16 cellular contexts compared by ENCODE assay signal in the genomic region with DNA sequence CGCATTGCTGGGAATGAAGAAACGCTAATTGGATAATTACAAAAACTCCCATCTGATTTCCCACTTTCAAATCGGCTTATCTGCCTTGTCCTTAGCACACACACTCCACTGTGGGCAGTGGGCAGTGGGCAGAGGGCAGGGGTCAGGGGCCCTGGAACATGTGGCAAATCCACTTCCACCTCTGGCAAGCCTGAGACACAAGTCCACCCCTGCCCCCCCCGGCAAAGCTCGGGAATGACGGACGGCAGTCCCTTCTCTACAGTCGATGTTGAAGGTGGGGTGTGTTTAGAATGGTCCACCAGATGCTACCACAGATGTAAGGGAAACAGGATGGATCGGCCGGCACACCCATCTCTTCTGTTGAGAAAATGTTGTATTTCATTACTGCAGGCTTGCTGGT.
DNase-seq lines count a peak whose midpoint lies in the region; ATAC-seq and TF ChIP-seq lines count a peak whose summit lies in the region.
"Had no signal": no experiment of that assay in that cellular context is flagged by ENCODE, and none has a peak within 500 bp of the region (broad histone marks: within the 10 kb centered on the region; RNA-seq: fewer than 3 reads in every experiment).

No MANE protein-coding gene starts in this region.

- H3K4me3 ChIP-seq in gastroesophageal sphincter, result no peak overlapping the region
- H3K4me3 ChIP-seq: GM23338 had no signal

- H3K4me1 ChIP-seq in gastroesophageal sphincter, result peaks cover 0 to 36% (median 7%) of the 10 kb centered on the region in 3 donors
- H3K4me1 ChIP-seq: Caco-2 had no signal

- no peak for TF ChIP-seq POLR2A in gastroesophageal sphincter (IDR thresholded peaks at IDR 0.05)

- H3K9me3 Mint-ChIP-seq in osteocyte (ENCODE audit: unreplicated experiment) (no peaks in the 10 kb centered on the region), WTC11 (peaks cover 6% of the 10 kb centered on the region), glutamatergic neuron (ENCODE audit: unreplicated experiment) (peaks cover 3% of the 10 kb centered on the region)
- H3K9me3 Mint-ChIP-seq: CD4-positive, alpha-beta T cell; GM23338 had no signal

- TF ChIP-seq EP300 in gastroesophageal sphincter (IDR thresholded peaks at IDR 0.05), result no peak

- no peak overlapping the region for H3K4me3 Mint-ChIP-seq in osteocyte (ENCODE audit: unreplicated experiment)
- H3K4me3 Mint-ChIP-seq in WTC11, result no peak overlapping the region
- no peak overlapping the region for H3K4me3 Mint-ChIP-seq in glutamatergic neuron (ENCODE audit: unreplicated experiment)
- H3K4me3 Mint-ChIP-seq: B cell; CD4-positive, alpha-beta T cell; GM23338 had no signal

- H3K4me1 Mint-ChIP-seq in osteocyte (ENCODE audit: unreplicated experiment) (peaks cover 8% of the 10 kb centered on the region), WTC11 (peaks cover 2% of the 10 kb centered on the region), glutamatergic neuron (ENCODE audit: low read depth, unreplicated experiment) (peaks cover 10% of the 10 kb centered on the region)
- H3K4me1 Mint-ChIP-seq: B cell had no signal

- no peak for ATAC-seq in gastroesophageal sphincter
- ATAC-seq in WTC11, result no peak
- ATAC-seq: GM23338 had no signal

- H3K27me3 Mint-ChIP-seq in osteocyte (ENCODE audit: unreplicated experiment), result peaks cover 11% of the 10 kb centered on the region
- H3K27me3 Mint-ChIP-seq in WTC11 (ENCODE audit: low read depth), result peaks cover 70% of the 10 kb centered on the region
- peaks cover 4% of the 10 kb centered on the region for H3K27me3 Mint-ChIP-seq in glutamatergic neuron (ENCODE audit: unreplicated experiment)
- H3K27me3 Mint-ChIP-seq: B cell; CD4-positive, alpha-beta T cell had no signal

- no peaks in the 10 kb centered on the region for H3K36me3 ChIP-seq in gastroesophageal sphincter

- POLR2A ChIA-PET in WTC11 (lab: Charles Lee), result no interaction called here

- 85 to 100% methylated on average over 3 to 5 of the region's 10 CpGs for WGBS in gastroesophageal sphincter (ENCODE audit: low coverage in 1 of 2), 2 donors

- DNase-seq in activated effector memory CD4-positive, alpha-beta T cell treated with anti-CD3 and anti-CD28 coated beads, Interleukin-2, amount 50 U/mL, for 16 hours, result peak; percentile 24
- no peak for DNase-seq in activated effector memory CD4-positive, alpha-beta T cell treated with Interleukin-2 at 50 U/mL for 16 hours
- DNase-seq in osteocyte (ENCODE audit: extremely low spot score, unreplicated experiment) (peak; percentile 63), WTC11 (ENCODE audit: low spot score) (no peak), glutamatergic neuron (no peak)
- DNase-seq in activated naive CD4-positive, alpha-beta T cell (lab: John Stamatoyannopoulos, UW), result no peak
- DNase-seq: 8988T; Caco-2; CD4-positive, alpha-beta T cell; DMS79; GDM1; HCEC 1CT had no signal

- CTCF ChIA-PET in WTC11 (lab: Charles Lee), result interaction anchor here (1.5 kb wide), 1 partner anchor 263 kb away, joined by 3 read pairs; no protein-coding TSS in a partner anchor

- no peak overlapping the region for H3K27ac Mint-ChIP-seq in osteocyte (ENCODE audit: unreplicated experiment)
- H3K27ac Mint-ChIP-seq in WTC11, result no peak overlapping the region
- H3K27ac Mint-ChIP-seq in glutamatergic neuron (ENCODE audit: unreplicated experiment), result no peak overlapping the region
- H3K27ac Mint-ChIP-seq: B cell; CD4-positive, alpha-beta T cell; GM23338 had no signal

- H3K36me3 Mint-ChIP-seq in osteocyte (ENCODE audit: unreplicated experiment), result no peaks in the 10 kb centered on the region
- H3K36me3 Mint-ChIP-seq in WTC11, result no peaks in the 10 kb centered on the region
- H3K36me3 Mint-ChIP-seq in glutamatergic neuron (ENCODE audit: unreplicated experiment), result peaks cover 4% of the 10 kb centered on the region

- TF ChIP-seq CTCF in gastroesophageal sphincter (IDR thresholded peaks at IDR 0.05), result no peak
- TF ChIP-seq CTCF in osteocyte (IDR thresholded peaks at IDR 0.05), result no peak
- TF ChIP-seq CTCF in WTC11 (IDR thresholded peaks at IDR 0.05), result no peak
- no peak for TF ChIP-seq CTCF in glutamatergic neuron (IDR thresholded peaks at IDR 0.05; ENCODE audit: partially characterized antibody, unreplicated experiment)

- no peaks in the 10 kb centered on the region for H3K27me3 ChIP-seq in gastroesophageal sphincter

- H3K9me3 ChIP-seq in gastroesophageal sphincter, result no peaks in the 10 kb centered on the region
- H3K9me3 ChIP-seq: Caco-2 had no signal

- peak overlapping the region in 3 of 4 donors; percentile 43 to 68 (median 61) for H3K27ac ChIP-seq in gastroesophageal sphincter
- H3K27ac ChIP-seq: C4-2B had no signal

TF ChIP-seq in WTC11, 78 proteins besides CTCF, POLR2A, EP300 and RAD21 (continues in another document):
- TF ChIP-seq ETV6 (CRISPR knock-in tag; IDR thresholded peaks at IDR 0.05) (no peak), RELA (CRISPR knock-in tag; IDR thresholded peaks at IDR 0.05; ENCODE audit: borderline replicate concordance) (no peak), ZNF138 (CRISPR knock-in tag; conservative IDR thresholded peaks at IDR 0.05) (no peak), EMX1 (CRISPR knock-in tag; IDR thresholded peaks at IDR 0.05) (no peak), ESRRA (CRISPR knock-in tag; IDR thresholded peaks at IDR 0.05; ENCODE audit: borderline replicate concordance) (no peak), NFYB (CRISPR knock-in tag; conservative IDR thresholded peaks at IDR 0.05; ENCODE audit: low read depth) (no peak), E2F1 (CRISPR knock-in tag; IDR thresholded peaks at IDR 0.05) (no peak)
- TF ChIP-seq, protein P1, sequence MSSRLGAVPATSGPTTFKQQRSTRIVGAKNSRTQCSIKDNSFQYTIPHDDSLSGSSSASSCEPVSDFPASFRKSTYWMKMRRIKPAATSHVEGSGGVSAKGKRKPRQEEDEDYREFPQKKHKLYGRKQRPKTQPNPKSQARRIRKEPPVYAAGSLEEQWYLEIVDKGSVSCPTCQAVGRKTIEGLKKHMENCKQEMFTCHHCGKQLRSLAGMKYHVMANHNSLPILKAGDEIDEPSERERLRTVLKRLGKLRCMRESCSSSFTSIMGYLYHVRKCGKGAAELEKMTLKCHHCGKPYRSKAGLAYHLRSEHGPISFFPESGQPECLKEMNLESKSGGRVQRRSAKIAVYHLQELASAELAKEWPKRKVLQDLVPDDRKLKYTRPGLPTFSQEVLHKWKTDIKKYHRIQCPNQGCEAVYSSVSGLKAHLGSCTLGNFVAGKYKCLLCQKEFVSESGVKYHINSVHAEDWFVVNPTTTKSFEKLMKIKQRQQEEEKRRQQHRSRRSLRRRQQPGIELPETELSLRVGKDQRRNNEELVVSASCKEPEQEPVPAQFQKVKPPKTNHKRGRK (CRISPR knock-in tag; IDR thresholded peaks at IDR 0.05; ENCODE audit: borderline replicate concordance), result no peak
- TF ChIP-seq, protein P2, sequence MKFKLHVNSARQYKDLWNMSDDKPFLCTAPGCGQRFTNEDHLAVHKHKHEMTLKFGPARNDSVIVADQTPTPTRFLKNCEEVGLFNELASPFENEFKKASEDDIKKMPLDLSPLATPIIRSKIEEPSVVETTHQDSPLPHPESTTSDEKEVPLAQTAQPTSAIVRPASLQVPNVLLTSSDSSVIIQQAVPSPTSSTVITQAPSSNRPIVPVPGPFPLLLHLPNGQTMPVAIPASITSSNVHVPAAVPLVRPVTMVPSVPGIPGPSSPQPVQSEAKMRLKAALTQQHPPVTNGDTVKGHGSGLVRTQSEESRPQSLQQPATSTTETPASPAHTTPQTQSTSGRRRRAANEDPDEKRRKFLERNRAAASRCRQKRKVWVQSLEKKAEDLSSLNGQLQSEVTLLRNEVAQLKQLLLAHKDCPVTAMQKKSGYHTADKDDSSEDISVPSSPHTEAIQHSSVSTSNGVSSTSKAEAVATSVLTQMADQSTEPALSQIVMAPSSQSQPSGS (CRISPR knock-in tag; IDR thresholded peaks at IDR 0.05; ENCODE audit: borderline replicate concordance, low read depth), result no peak
- TF ChIP-seq, protein P3, sequence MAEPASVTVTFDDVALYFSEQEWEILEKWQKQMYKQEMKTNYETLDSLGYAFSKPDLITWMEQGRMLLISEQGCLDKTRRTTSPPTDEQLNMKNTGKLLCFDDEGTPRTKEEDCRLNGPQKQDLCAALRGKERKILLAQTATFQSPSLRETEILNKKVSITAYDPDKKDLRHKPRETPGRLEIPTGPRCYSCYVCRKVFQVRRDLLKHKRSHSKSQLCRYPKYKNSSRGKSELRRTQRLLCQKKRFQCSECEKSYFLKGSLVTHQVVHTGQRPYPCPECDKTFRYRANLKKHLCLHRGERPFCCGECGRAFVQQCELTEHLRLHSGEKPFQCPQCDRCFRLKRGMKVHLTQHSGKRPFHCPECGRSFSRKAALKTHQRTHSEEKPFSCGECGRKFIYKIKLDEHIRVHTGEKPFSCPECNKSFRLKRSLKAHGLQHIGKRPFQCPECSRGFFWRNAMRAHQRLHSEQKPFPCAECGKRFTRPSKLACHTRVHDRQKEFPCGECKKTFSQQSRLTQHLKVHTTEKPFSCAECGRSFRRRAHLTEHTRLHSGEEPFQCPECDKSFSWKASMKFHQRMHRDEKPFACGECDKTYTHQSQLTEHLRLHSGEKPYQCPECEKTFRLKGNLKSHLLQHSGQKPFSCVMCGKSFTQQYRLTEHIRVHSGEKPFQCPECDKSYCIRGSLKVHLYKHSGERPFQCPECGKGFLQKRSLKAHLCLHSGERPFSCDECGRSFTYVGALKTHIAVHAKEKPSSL (CRISPR knock-in tag; conservative IDR thresholded peaks at IDR 0.05), result no peak

Comparison
In these comparisons a context has a peak if more than half of its experiments do, and no peak if none do; other contexts are left out.
1. DNase-seq: peak in activated effector memory CD4-positive, alpha-beta T cell treated with anti-CD3 and anti-CD28 coated beads, Interleukin-2, amount 50 U/mL, for 16 hours (single experiment) and osteocyte (single experiment); none in activated effector memory CD4-positive, alpha-beta T cell treated with Interleukin-2 at 50 U/mL for 16 hours (single experiment), WTC11 (single experiment), glutamatergic neuron (single experiment) and activated naive CD4-positive, alpha-beta T cell (0 of 4).